33 cellular contexts compared by ENCODE assay signal in the genomic region with DNA sequence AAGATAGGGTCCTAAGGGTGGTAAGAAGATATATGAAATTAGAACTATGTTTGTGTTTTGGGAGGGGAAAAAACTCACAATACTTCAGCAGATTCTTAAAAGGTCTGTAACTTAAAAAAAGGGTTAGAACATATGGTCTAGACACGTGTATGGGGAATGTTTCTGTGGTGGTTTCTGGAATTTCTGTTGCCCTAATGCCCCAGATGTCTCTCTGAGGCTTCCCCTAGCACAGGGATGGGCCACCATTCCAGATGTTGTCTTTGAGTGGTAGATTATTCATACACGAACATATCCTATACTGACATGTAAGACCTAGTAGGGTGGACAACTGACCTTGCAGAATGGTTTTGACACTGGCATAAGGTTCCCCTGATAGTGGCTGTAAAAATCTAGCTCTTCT. TPM values are rescaled to one million over a fixed set of nuclear protein-coding genes. Genes with fewer than 3 reads are reported as not detected.
A peak's percentile ranks its signal among the peaks of the same experiment; 100 is the strongest.
DNase-seq lines count a peak whose midpoint lies in the region; ATAC-seq, FAIRE-seq and TF ChIP-seq lines count a peak whose summit lies in the region.
"Had no signal": no experiment of that assay in that cellular context is flagged by ENCODE, and none has a peak within 500 bp of the region (broad histone marks: within the 10 kb centered on the region; RNA-seq: fewer than 3 reads in every experiment).

No MANE protein-coding gene starts in this region.

- in situ Hi-C loops in mammary epithelial cell (cut with MboI; ENCODE audit: low sequenced_read_pairs in 2 of 2), result no loop called here

- H3K9me3 ChIP-seq in mammary epithelial cell (replicated peaks; ENCODE audit: insufficient read depth, low read length), result no peaks in the 10 kb centered on the region
- H3K9me3 ChIP-seq in keratinocyte (ENCODE audit: control insufficient read depth, low read depth, low read length), result no peaks in the 10 kb centered on the region
- H3K9me3 ChIP-seq: BLaER1 treated with 17β-estradiol and CSF1 and Interleukin-3, amounts not matched to agents 10 nM and 100 nM; Caco-2; ovary; right atrium auricular region; tibial artery had no signal

- H3K4me1 Mint-ChIP-seq in progenitor cell of endocrine pancreas (ENCODE audit: low read depth), result peaks cover 26% of the 10 kb centered on the region
- H3K4me1 Mint-ChIP-seq in stimulated activated naive B cell treated with anti-CD40 and anti-IgM and Interleukin-4, amounts not matched to agents 10 μg/mL and 1 μg/mL and 100 μg/mL, for 72 hours, result peaks cover 15 to 29% of the 10 kb centered on the region in 2 donors

- FAIRE-seq in keratinocyte (lab: Jason Lieb, UNC), result no peak
- FAIRE-seq: endometrium, GM12878 had no signal

- H3K4me2 ChIP-seq in mammary epithelial cell (ENCODE audit: insufficient read depth, low read depth, low read length) (no peak overlapping the region), keratinocyte (ENCODE audit: control insufficient read depth, extremely low read depth, insufficient read depth, low read depth, low read length) (no peak overlapping the region)
- H3K4me2 ChIP-seq: BLaER1 treated with 17β-estradiol and CSF1 and Interleukin-3, amounts not matched to agents 10 nM and 100 nM; hepatocyte had no signal

- H3K36me3 ChIP-seq in mammary epithelial cell (ENCODE audit: insufficient read depth, low read length) (no peaks in the 10 kb centered on the region), keratinocyte (ENCODE audit: control insufficient read depth in 2 of 2, extremely low read depth in 1 of 2, insufficient read depth in 2 of 2, low read length in 2 of 2) (peaks cover 25 to 61% of the 10 kb centered on the region in 2 experiments)
- H3K36me3 ChIP-seq: BLaER1 treated with 17β-estradiol and CSF1 and Interleukin-3, amounts not matched to agents 10 nM and 100 nM; ovary; right atrium auricular region; tibial artery had no signal

- H3K4me3 Mint-ChIP-seq in progenitor cell of endocrine pancreas (ENCODE audit: low read depth), result no peak overlapping the region
- no peak overlapping the region for H3K4me3 Mint-ChIP-seq in stimulated activated naive B cell treated with anti-CD40 and anti-IgM and Interleukin-4, amounts not matched to agents 10 μg/mL and 1 μg/mL and 100 μg/mL, for 72 hours
- H3K4me3 Mint-ChIP-seq: activated naive CD4-positive, alpha-beta T cell treated with anti-CD3 and anti-CD28 coated beads, Interleukin-2, amount 50 U/mL, for 24 hours; activated T-helper 1 cell treated with anti-CD3 and anti-CD28 coated beads, Interleukin-12 subunit alpha, Interleukin-12 subunit beta, Interleukin-2, Interleukin-4 antibody, amounts not matched to agents 30 ng/mL and 10 ng/mL and 1 ng/mL, durations not matched to agents 14 hours and 24 hours and 36 hours; dendritic cell treated with granulocyte-macrophage colony-stimulating factor and Interleukin-4, amounts not matched to agents 40 ng/mL and 50 ng/mL, for 4 days; natural killer cell; stimulated activated naive CD8-positive, alpha-beta T cell treated with anti-CD3 and anti-CD28 coated beads, Interleukin-15, Interleukin-2, amounts not matched to agents 100 ng/mL and 50 ng/mL, for 24 hours; T-helper 17 cell had no signal

- H4K20me1 ChIP-seq in mammary epithelial cell (ENCODE audit: insufficient read depth, low read length) (no peaks in the 10 kb centered on the region), keratinocyte (ENCODE audit: control insufficient read depth, extremely low read depth, insufficient read depth, low read length) (no peaks in the 10 kb centered on the region)
- H4K20me1 ChIP-seq: BLaER1 treated with 17β-estradiol and CSF1 and Interleukin-3, amounts not matched to agents 10 nM and 100 nM had no signal

- 94% methylated on average over 2 of the region's 2 CpGs for WGBS in mammary epithelial cell (ENCODE audit: low coverage, missing lambda C conversion rate)

- no peaks in the 10 kb centered on the region for H3K27me3 ChIP-seq in mammary epithelial cell (ENCODE audit: insufficient read depth, low read length)
- H3K27me3 ChIP-seq in keratinocyte (ENCODE audit: control insufficient read depth, extremely low read depth, insufficient read depth, low read length), result no peaks in the 10 kb centered on the region
- H3K27me3 ChIP-seq: BLaER1 treated with 17β-estradiol and CSF1 and Interleukin-3, amounts not matched to agents 10 nM and 100 nM; hepatocyte; ovary; right atrium auricular region had no signal

- no TSS peak for BruUV-seq in mammary epithelial cell (replicated peaks; lab: Mats Ljungman, UMichigan)

- 0 out of 2 replicates have a peak overlapping the region, but pooled peaks have one; percentile 20 for H3K27ac ChIP-seq in 22Rv1
- no peak overlapping the region for H3K27ac ChIP-seq in mammary epithelial cell (ENCODE audit: insufficient read depth, low read depth, low read length)
- H3K27ac ChIP-seq in keratinocyte (ENCODE audit: control insufficient read depth, insufficient read depth, low read length), result peak overlapping the region; percentile 52
- H3K27ac ChIP-seq: BLaER1 treated with 17β-estradiol and CSF1 and Interleukin-3, amounts not matched to agents 10 nM and 100 nM; hepatocyte; ovary; right atrium auricular region; SK-N-MC; tibial artery had no signal

- H3K27me3 Mint-ChIP-seq in progenitor cell of endocrine pancreas, result no peaks in the 10 kb centered on the region
- H3K27me3 Mint-ChIP-seq in stimulated activated naive B cell treated with anti-CD40 and anti-IgM and Interleukin-4, amounts not matched to agents 10 μg/mL and 1 μg/mL and 100 μg/mL, for 72 hours, result peaks cover 16 to 22% of the 10 kb centered on the region in 2 donors
- H3K27me3 Mint-ChIP-seq: dendritic cell treated with granulocyte-macrophage colony-stimulating factor and Interleukin-4, amounts not matched to agents 40 ng/mL and 50 ng/mL, for 4 days had no signal

- no peak for TF ChIP-seq CTCF in 22Rv1 (IDR thresholded peaks at IDR 0.05)
- no peak for TF ChIP-seq CTCF in mammary epithelial cell (conservative IDR thresholded peaks at IDR 0.05 in 1 of 2, IDR thresholded peaks at IDR 0.05 in 1 of 2; ENCODE audit: extremely low read depth in 1 of 2, insufficient read depth in 1 of 2, low read depth in 1 of 2, low read length in 2 of 2)
- no peak for TF ChIP-seq CTCF in keratinocyte (optimal IDR thresholded peaks at IDR 0.05 in 1 of 3, IDR thresholded peaks at IDR 0.05 in 1 of 3, conservative IDR thresholded peaks at IDR 0.05 in 1 of 3; ENCODE audit: extremely low read depth in 1 of 3, insufficient read depth in 2 of 3, low read length in 3 of 3)
- no peak for TF ChIP-seq CTCF in progenitor cell of endocrine pancreas (IDR thresholded peaks at IDR 0.05; ENCODE audit: unreplicated experiment)

- peaks cover 2% of the 10 kb centered on the region for H3K9me1 ChIP-seq in keratinocyte (ENCODE audit: control insufficient read depth, extremely low read depth, insufficient read depth, low read length)

- no peak overlapping the region for H3K9ac ChIP-seq in mammary epithelial cell (ENCODE audit: insufficient read depth, low read length)
- no peak overlapping the region for H3K9ac ChIP-seq in keratinocyte (ENCODE audit: control insufficient read depth, extremely low read depth, insufficient read depth, low read length)
- H3K9ac ChIP-seq: BLaER1 treated with 17β-estradiol and CSF1 and Interleukin-3, amounts not matched to agents 10 nM and 100 nM had no signal

- dilution Hi-C loops in mammary epithelial cell (cut with HindIII; ENCODE audit: low sequenced_read_pairs), result no loop called here
- dilution Hi-C loops in keratinocyte (cut with MboI; ENCODE audit: extremely low pct_ligation_motif_present, low sequenced_read_pairs), result no loop called here

- H3K79me2 ChIP-seq in mammary epithelial cell (ENCODE audit: insufficient read depth, low read length) (no peaks in the 10 kb centered on the region), keratinocyte (ENCODE audit: control insufficient read depth, insufficient read depth, low read length) (peaks cover 36% of the 10 kb centered on the region)
- H3K79me2 ChIP-seq: hepatocyte had no signal

- no peak overlapping the region for H3K27ac Mint-ChIP-seq in progenitor cell of endocrine pancreas
- no peak overlapping the region for H3K27ac Mint-ChIP-seq in stimulated activated naive B cell treated with anti-CD40 and anti-IgM and Interleukin-4, amounts not matched to agents 10 μg/mL and 1 μg/mL and 100 μg/mL, for 72 hours
- H3K27ac Mint-ChIP-seq: activated naive CD4-positive, alpha-beta T cell treated with anti-CD3 and anti-CD28 coated beads, Interleukin-2, amount 50 U/mL, for 24 hours; activated T-helper 1 cell treated with anti-CD3 and anti-CD28 coated beads, Interleukin-12 subunit alpha, Interleukin-12 subunit beta, Interleukin-2, Interleukin-4 antibody, amounts not matched to agents 30 ng/mL and 10 ng/mL and 1 ng/mL, durations not matched to agents 14 hours and 24 hours and 36 hours; dendritic cell treated with granulocyte-macrophage colony-stimulating factor and Interleukin-4, amounts not matched to agents 40 ng/mL and 50 ng/mL, for 4 days; natural killer cell; stimulated activated naive CD8-positive, alpha-beta T cell treated with anti-CD3 and anti-CD28 coated beads, Interleukin-15, Interleukin-2, amounts not matched to agents 100 ng/mL and 50 ng/mL, for 24 hours; T-helper 17 cell had no signal

- ATAC-seq in stimulated activated naive B cell treated with anti-CD40 and anti-IgM and Interleukin-4, amounts not matched to agents 10 μg/mL and 1 μg/mL and 100 μg/mL, for 72 hours (replicated peaks), result no peak
- no peak for ATAC-seq in GM19463 (IDR thresholded peaks at IDR 0.05; ENCODE audit: unreplicated experiment)
- ATAC-seq: GM12878, natural killer cell, T-helper 17 cell had no signal

- CTCF ChIA-PET in mammary epithelial cell (lab: Charles Lee; ENCODE audit: low non-redundant PET), result no interaction called here

- intact Hi-C loops in mammary epithelial cell (cut with micrococcal nuclease), result no loop called here

- H3K9me3 Mint-ChIP-seq in progenitor cell of endocrine pancreas (ENCODE audit: low read depth), result no peaks in the 10 kb centered on the region
- H3K9me3 Mint-ChIP-seq in stimulated activated naive B cell treated with anti-CD40 and anti-IgM and Interleukin-4, amounts not matched to agents 10 μg/mL and 1 μg/mL and 100 μg/mL, for 72 hours, result no peaks in the 10 kb centered on the region
- H3K9me3 Mint-ChIP-seq: activated naive CD4-positive, alpha-beta T cell treated with anti-CD3 and anti-CD28 coated beads, Interleukin-2, amount 50 U/mL, for 24 hours; activated T-helper 1 cell treated with anti-CD3 and anti-CD28 coated beads, Interleukin-12 subunit alpha, Interleukin-12 subunit beta, Interleukin-2, Interleukin-4 antibody, amounts not matched to agents 30 ng/mL and 10 ng/mL and 1 ng/mL, durations not matched to agents 14 hours and 24 hours and 36 hours; dendritic cell treated with granulocyte-macrophage colony-stimulating factor and Interleukin-4, amounts not matched to agents 40 ng/mL and 50 ng/mL, for 4 days; natural killer cell; stimulated activated naive CD8-positive, alpha-beta T cell treated with anti-CD3 and anti-CD28 coated beads, Interleukin-15, Interleukin-2, amounts not matched to agents 100 ng/mL and 50 ng/mL, for 24 hours had no signal

- peaks cover 23% of the 10 kb centered on the region for H3K36me3 Mint-ChIP-seq in progenitor cell of endocrine pancreas (ENCODE audit: insufficient read depth)
- H3K36me3 Mint-ChIP-seq in stimulated activated naive B cell treated with anti-CD40 and anti-IgM and Interleukin-4, amounts not matched to agents 10 μg/mL and 1 μg/mL and 100 μg/mL, for 72 hours, result no peaks in the 10 kb centered on the region
- H3K36me3 Mint-ChIP-seq: activated naive CD4-positive, alpha-beta T cell treated with anti-CD3 and anti-CD28 coated beads, Interleukin-2, amount 50 U/mL, for 24 hours; natural killer cell had no signal

- H3K4me1 ChIP-seq in mammary epithelial cell (ENCODE audit: insufficient read depth, low read length), result peaks cover 22% of the 10 kb centered on the region
- peaks cover 65% of the 10 kb centered on the region for H3K4me1 ChIP-seq in keratinocyte (ENCODE audit: control insufficient read depth, extremely low read depth, insufficient read depth, low read length)
- H3K4me1 ChIP-seq: right atrium auricular region, tibial artery had no signal

- H3K4me3 ChIP-seq in mammary epithelial cell (replicated peaks in 1 of 3; ENCODE audit: insufficient read depth in 1 of 3, low read depth in 2 of 3, low read length in 3 of 3) (no peak overlapping the region), keratinocyte (ENCODE audit: control insufficient read depth in 2 of 3, extremely low read depth in 1 of 3, insufficient read depth in 2 of 3, low read depth in 1 of 3, low read length in 3 of 3) (no peak overlapping the region)
- H3K4me3 ChIP-seq: BLaER1 treated with 17β-estradiol and CSF1 and Interleukin-3, amounts not matched to agents 10 nM and 100 nM; GM12878; hepatocyte; ovary; right atrium auricular region; SK-N-MC; tibial artery had no signal

- peak; percentile 55 for DNase-seq in HCEC 1CT
- no peak for DNase-seq in mammary epithelial cell
- no peak for DNase-seq in keratinocyte (ENCODE audit: low read depth, low spot score)
- no peak for DNase-seq in stimulated activated naive CD4-positive, alpha-beta T cell (lab: John Stamatoyannopoulos, UW)
- no peak for DNase-seq in progenitor cell of endocrine pancreas (ENCODE audit: low spot score, unreplicated experiment)
- DNase-seq in stimulated activated naive B cell treated with anti-CD40 and anti-IgM and Interleukin-4, amounts not matched to agents 10 μg/mL and 1 μg/mL and 100 μg/mL, for 72 hours, result no peak
- DNase-seq: activated CD4-positive, alpha-beta T cell treated with anti-CD3 and anti-CD28 coated beads for 48 hours; aorta; Caco-2; caudate nucleus; DMS79 treated with DMSO at 0.1 percent for 48 hours; foreskin melanocyte; natural killer cell; NCI-H1105; NCI-H1930; ovary; stimulated activated CD4-positive, alpha-beta T cell treated with anti-CD3 and anti-CD28 coated beads, Interleukin-12 subunit alpha, Interleukin-12 subunit beta, amount 100 ng/mL, for 4 hours; T-helper 17 cell; tibial artery had no signal

- H2AFZ ChIP-seq in mammary epithelial cell (ENCODE audit: low read depth, low read length) (peak overlapping the region; percentile 78), keratinocyte (ENCODE audit: control insufficient read depth, low read length) (no peak overlapping the region)
- H2AFZ ChIP-seq: hepatocyte had no signal

RNA-seq across cellular contexts. Expression of a gene that starts 26.2 kb away (rescaled TPM):
- total RNA-seq in mammary epithelial cell (10 to 100 TPM in 1 of 2 donors, 1 to 10 TPM in 1; 9.7 to 41.9 TPM), progenitor cell of endocrine pancreas (17.9 and 18.6 TPM in 2 replicates)
- polyA plus RNA-seq in mammary epithelial cell (6.4 TPM), keratinocyte (64.1 to 74.7 TPM (median 64.2 TPM) in 3 replicates)
- polyA minus RNA-seq in mammary epithelial cell (5.1 TPM), keratinocyte (159 to 232 TPM (median 215 TPM) in 3 replicates)
- polyA plus RNA-seq in keratinocyte (2011; ENCODE audit: low read depth), result 166 TPM
- polyA plus RNA-seq in keratinocyte (2011; cell fraction: cytosol; rRNA removed), result 35.4 and 44.1 TPM in 2 replicates
- polyA plus RNA-seq in keratinocyte (2011; cell fraction: nucleus; rRNA removed), result 63.4 and 73.7 TPM in 2 replicates
- polyA plus RNA-seq in keratinocyte (2012; ENCODE audit: low replicate concordance), result 46.1 and 56.5 TPM in 2 replicates
- polyA minus RNA-seq in keratinocyte (2011; cell fraction: cytosol; rRNA and poly(A)+ RNA removed), result 70.0 TPM
- 73.6 and 104 TPM in 2 replicates for polyA minus RNA-seq in keratinocyte (2011; cell fraction: nucleus; rRNA and poly(A)+ RNA removed)
- total RNA-seq: A673; activated T-helper 1 cell treated with anti-CD3 and anti-CD28 coated beads, Interleukin-12 subunit alpha, Interleukin-12 subunit beta, Interleukin-2, Interleukin-4 antibody, amounts not matched to agents 30 ng/mL and 10 ng/mL and 1 ng/mL, durations not matched to agents 14 hours and 24 hours and 36 hours; H4; natural killer cell had no signal
